30 cellular contexts compared by ENCODE assay signal in the genomic region with DNA sequence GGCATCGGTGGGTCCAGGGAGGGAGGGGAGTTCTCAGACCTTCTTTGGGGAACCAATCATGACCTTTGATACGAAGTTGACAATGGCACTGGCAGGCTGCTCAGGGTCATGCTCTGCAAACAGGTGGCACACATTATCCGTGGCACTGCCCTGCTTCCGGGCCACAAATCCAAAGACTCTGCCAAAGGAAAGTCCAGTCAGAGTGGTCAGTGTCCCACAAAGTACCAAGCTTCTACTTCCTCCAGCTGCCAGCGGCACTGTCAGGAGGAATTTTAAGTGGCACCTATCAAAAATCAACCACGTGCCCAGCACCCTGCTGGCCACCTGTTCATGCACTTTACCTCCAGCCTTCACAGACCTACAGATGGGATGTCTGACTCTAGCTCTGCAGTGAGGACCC.
"Had no signal": no experiment of that assay in that cellular context is flagged by ENCODE, and none has a peak within 500 bp of the region (broad histone marks: within the 10 kb centered on the region; RNA-seq: fewer than 3 reads in every experiment).

No MANE protein-coding gene starts in this region.

- ATAC-seq: activated CD4-positive, alpha-beta T cell treated with anti-CD3 and anti-CD28 coated beads for 36 hours; activated CD8-positive, alpha-beta memory T cell treated with anti-CD3 and anti-CD28 coated beads, Interleukin-2, amount 10 ng/mL, durations not matched to agents 7 days and 5 days; activated CD8-positive, alpha-beta T cell treated with anti-CD3 and anti-CD28 coated beads, Interleukin-2, amount 10 ng/mL, durations not matched to agents 7 days and 5 days; activated naive CD8-positive, alpha-beta T cell treated with anti-CD3 and anti-CD28 coated beads, Interleukin-2, amount 50 U/mL, for 24 hours; body of pancreas; esophagus mucosa; foreskin keratinocyte; gastrocnemius medialis; heart left ventricle had no signal

- H3K4me3 ChIP-seq: adrenal gland, body of pancreas, coronary artery, dorsolateral prefrontal cortex, gastrocnemius medialis, heart left ventricle had no signal

- DNase-seq: activated CD4-positive, alpha-beta memory T cell treated with anti-CD3 and anti-CD28 coated beads for 36 hours; activated CD4-positive, alpha-beta T cell treated with anti-CD3 and anti-CD28 coated beads for 36 hours; activated CD4-positive, alpha-beta T cell treated with anti-CD3 and anti-CD28 coated beads, Interleukin-2, amount 10 ng/mL, durations not matched to agents 24 days and 14 days; activated CD4-positive, CD25-positive, alpha-beta regulatory T cell; activated CD4-positive, CD25-positive, alpha-beta regulatory T cell treated with anti-CD3 and anti-CD28 coated beads, Interleukin-2, amount 50 U/mL, for 72 hours; activated CD8-positive, alpha-beta memory T cell treated with anti-CD3 and anti-CD28 coated beads, Interleukin-2, amount 10 ng/mL, durations not matched to agents 7 days and 5 days; activated CD8-positive, alpha-beta memory T cell treated with anti-CD3 and anti-CD28 coated beads, Interleukin-2, amount 50 U/mL, for 4 hours; activated CD8-positive, alpha-beta T cell treated with anti-CD3 and anti-CD28 coated beads, Interleukin-2, amount 10 ng/mL, durations not matched to agents 7 days and 5 days; activated effector memory CD4-positive, alpha-beta T cell treated with anti-CD3 and anti-CD28 coated beads, Interleukin-2, amount 50 U/mL, for 16 hours; activated naive CD4-positive, alpha-beta T cell treated with anti-CD3 and anti-CD28 coated beads for 36 hours; activated naive CD8-positive, alpha-beta T cell treated with anti-CD3 and anti-CD28 coated beads for 36 hours; activated naive CD8-positive, alpha-beta T cell treated with anti-CD3 and anti-CD28 coated beads, Interleukin-2, amount 50 U/mL, for 24 hours; activated T-cell treated with anti-CD3 and anti-CD28 coated beads, Interleukin-2, amount 50 U/mL, for 1 hour; activated T-cell treated with anti-CD3 and anti-CD28 coated beads, Interleukin-2, amount 50 U/mL, for 48 hours; amygdala; aorta; body of pancreas; central memory CD4-positive, alpha-beta T cell; cerebellar nuclear complex; dorsolateral prefrontal cortex; effector memory CD4-positive, alpha-beta T cell; endodermal cell; foreskin keratinocyte; gastrocnemius medialis; glutamatergic neuron; T-helper 2 cell had no signal

- H3K27me3 ChIP-seq: adrenal gland, body of pancreas, foreskin keratinocyte, gastrocnemius medialis, heart left ventricle had no signal

- H3K4me1 ChIP-seq: adrenal gland, body of pancreas, gastrocnemius medialis had no signal

- H3K9me3 ChIP-seq: adrenal gland, body of pancreas, gastrocnemius medialis, heart left ventricle had no signal

- H3K27ac ChIP-seq: adrenal gland, body of pancreas, coronary artery, dorsolateral prefrontal cortex, foreskin keratinocyte, gastrocnemius medialis, heart left ventricle had no signal
